8 cellular contexts compared by ENCODE assay signal in the genomic region with DNA sequence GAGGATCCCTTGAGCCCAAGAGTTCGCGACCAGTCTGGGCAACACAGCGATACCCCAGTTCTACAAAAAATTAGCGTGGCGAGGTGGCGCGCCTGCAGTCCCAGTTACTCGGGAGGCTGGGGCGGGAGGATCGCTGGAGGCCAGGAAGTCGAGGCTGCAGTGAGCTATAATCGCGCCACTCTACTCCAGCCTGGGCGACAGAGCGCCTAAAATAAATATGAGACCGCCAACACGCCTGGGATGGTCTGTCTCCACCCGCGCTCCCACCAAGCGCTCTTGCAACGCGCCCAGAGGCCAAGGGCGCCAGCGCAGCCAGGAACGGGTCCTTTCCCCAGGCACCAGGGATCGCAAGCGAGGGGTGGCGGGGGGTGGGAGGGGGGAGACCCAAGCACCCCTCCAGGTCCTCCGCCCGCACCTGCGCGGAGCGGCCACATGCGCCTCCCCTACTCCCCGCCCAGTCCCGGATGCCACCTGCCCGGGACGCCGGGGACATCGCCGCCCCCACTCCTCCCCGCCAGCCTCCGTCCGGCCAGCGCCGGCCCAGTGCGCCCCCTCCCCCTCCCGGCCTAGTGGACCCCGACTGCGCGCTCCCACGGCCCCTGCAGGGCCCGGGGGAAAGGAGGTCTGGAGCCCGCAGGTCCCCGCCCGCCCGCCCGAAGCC. TPM values are rescaled to one million over a fixed set of nuclear protein-coding genes. Genes with fewer than 3 reads are reported as not detected.
A peak's percentile ranks its signal among the peaks of the same experiment; 100 is the strongest.
DNase-seq lines count a peak whose midpoint lies in the region; ATAC-seq, FAIRE-seq and TF ChIP-seq lines count a peak whose summit lies in the region.

No MANE protein-coding gene starts in this region.

- intact Hi-C loops in lower lobe of right lung (cut with DNase I): no loop called here
- intact Hi-C loops in testis (cut with DNase I; ENCODE audit: low total_unique reads): no loop called here

- no peak for TF ChIP-seq CTCF in RWPE1 (conservative IDR thresholded peaks at IDR 0.05; ENCODE audit: low read depth)
- TF ChIP-seq CTCF in bronchial epithelial cell (IDR thresholded peaks at IDR 0.05; ENCODE audit: insufficient read depth, low read length, severe bottlenecking): no peak
- no peak for TF ChIP-seq CTCF in lower lobe of right lung (IDR thresholded peaks at IDR 0.05)
- no peak for TF ChIP-seq CTCF in testis (IDR thresholded peaks at IDR 0.05)

- H3K27me3 ChIP-seq in bronchial epithelial cell (ENCODE audit: control insufficient read depth, insufficient read depth, low read length) (no peaks in the 10 kb centered on the region), lower lobe of right lung (ENCODE audit: low read depth) (peaks cover 39% of the 10 kb centered on the region), testis (no peaks in the 10 kb centered on the region)

- TF ChIP-seq POLR2A in testis (IDR thresholded peaks at IDR 0.05): no peak

- H3K4me3 ChIP-seq in bronchial epithelial cell (ENCODE audit: low read depth, low read length): peak overlapping the region; percentile 75
- H3K4me3 ChIP-seq in lower lobe of right lung: peak overlapping the region; percentile 65
- peak overlapping the region; percentile 58 to 70 for H3K4me3 ChIP-seq in testis

- H3K9me3 ChIP-seq in lower lobe of right lung (no peaks in the 10 kb centered on the region), testis (no peaks in the 10 kb centered on the region)

- H3K4me1 ChIP-seq in lower lobe of right lung: peaks cover 7% of the 10 kb centered on the region
- peaks cover 7% of the 10 kb centered on the region for H3K4me1 ChIP-seq in testis

- peak overlapping the region; percentile 37 for H3K27ac ChIP-seq in RWPE1
- no peak overlapping the region for H3K27ac ChIP-seq in lower lobe of right lung
- H3K27ac ChIP-seq in testis: no peak overlapping the region

- POLR2A ChIA-PET in RWPE1 (lab: Yijun Ruan, JAX; ENCODE audit: low non-redundant PET): no interaction called here

- ATAC-seq in HG02870 (IDR thresholded peaks at IDR 0.05; ENCODE audit: unreplicated experiment): peak; percentile 34
- peak; percentile 91 for ATAC-seq in lower lobe of right lung

- 0 to 4% methylated on average over 6 to 40 of the region's 58 CpGs for WGBS in testis, 2 donors

- no peak for FAIRE-seq in bronchial epithelial cell (lab: Jason Lieb, UNC)

- H3K36me3 ChIP-seq in bronchial epithelial cell (ENCODE audit: control insufficient read depth, insufficient read depth, low read length): no peaks in the 10 kb centered on the region
- H3K36me3 ChIP-seq in lower lobe of right lung: no peaks in the 10 kb centered on the region
- no peaks in the 10 kb centered on the region for H3K36me3 ChIP-seq in testis (ENCODE audit: low read depth, missing control alignments)

- CTCF ChIA-PET in RWPE1 (lab: Yijun Ruan, JAX): no interaction called here

- peak; percentile 39 for DNase-seq in NCI-H2029 (lab: John Stamatoyannopoulos, UW)
- DNase-seq in NCI-H2029 treated with DMSO at 0.1 percent for 48 hours (lab: John Stamatoyannopoulos, UW): no peak
- peak; percentile 24 for DNase-seq in RWPE1 (ENCODE audit: low spot score)
- DNase-seq in bronchial epithelial cell (ENCODE audit: low read depth): no peak
- peak; percentile 73 for DNase-seq in lower lobe of right lung
- DNase-seq in testis: no peak
- no peak for DNase-seq in midbrain (lab: John Stamatoyannopoulos, UW)

RNA-seq across cellular contexts. Expression of a gene that starts 0.4 kb away (rescaled TPM):
- total RNA-seq in bronchial epithelial cell (16.3 and 22.1 TPM in 2 replicates), lower lobe of right lung (7.7 TPM), testis (1 to 10 TPM; 3.5 to 8.1 TPM)
- polyA plus RNA-seq in testis (ENCODE audit: insufficient read depth, low read depth, low replicate concordance): 4.0 TPM

RNA-seq across cellular contexts. Expression of a gene that starts 16.7 kb away (rescaled TPM):
- total RNA-seq in bronchial epithelial cell: 6.3 and 8.2 TPM in 2 replicates
- 8.4 TPM for total RNA-seq in lower lobe of right lung
- total RNA-seq in testis: 10 to 100 TPM; 13.1 to 14.2 TPM
- 12.0 TPM for polyA plus RNA-seq in testis (ENCODE audit: insufficient read depth, low read depth, low replicate concordance)

Comparison
In these comparisons a context has a peak if more than half of its experiments do, and no peak if none do; other contexts are left out.
1. DNase-seq: peak in NCI-H2029 (single experiment), RWPE1 (single experiment) and lower lobe of right lung (single experiment); none in NCI-H2029 treated with DMSO at 0.1 percent for 48 hours (single experiment), bronchial epithelial cell (single experiment), testis (single experiment) and midbrain (single experiment).
2. Peak in every context shown above with its lines, with median percentiles within 50 percentile points of each other: H3K4me3 ChIP-seq.